In genomic region chr6:44257007-44257752, GRCh38 we compare ENCODE assay signal across 8 cellular contexts. TPM values are rescaled to one million over a fixed set of nuclear protein-coding genes. Genes with fewer than 3 reads are reported as not detected.
A peak's percentile ranks its signal among the peaks of the same experiment; 100 is the strongest.
DNase-seq lines count a peak whose midpoint lies in the region; ATAC-seq, FAIRE-seq and TF ChIP-seq lines count a peak whose summit lies in the region.

Gene SLC35B2, minus strand, starts transcription at chr6:44257528. Its CDS starts 118 bp downstream, at chr6:44257410.

- peaks cover 85% of the 10 kb centered on the region for H3K79me2 ChIP-seq in GM12878 (ENCODE audit: control insufficient read depth, insufficient read depth, low read length)

- peak within 1 kb of the TSS; percentile 87 for H3K4me3 Mint-ChIP-seq in T-helper 1 cell treated with Interleukin-12 subunit alpha and Interleukin-12 subunit beta and Interleukin-4 antibody, amounts not matched to agents 30 μg/mL and 1 μg/mL, for 36 hours

- H3K4me1 ChIP-seq in GM12878 (ENCODE audit: control insufficient read depth, insufficient read depth, low read length): peaks cover 61% of the 10 kb centered on the region
- H3K4me1 ChIP-seq in rectal smooth muscle tissue (ENCODE audit: control insufficient read depth, insufficient read depth, low read length): peaks cover 6% of the 10 kb centered on the region

- peak within 1 kb of the TSS; percentile 70 for H2AFZ ChIP-seq in GM12878 (ENCODE audit: control insufficient read depth, low read depth, low read length)

- CTCF ChIA-PET in GM12878 (lab: Yijun Ruan, JAX): interaction anchor here (1.0 to 5.0 kb wide), 14 partner anchors 10 to 161 kb away, joined by 3 to 45 read pairs (median 6); partner anchors contain the start of gene HSP90AB1

- no peaks in the 10 kb centered on the region for H3K9me3 Mint-ChIP-seq in T-helper 1 cell treated with Interleukin-12 subunit alpha and Interleukin-12 subunit beta and Interleukin-4 antibody, amounts not matched to agents 30 μg/mL and 1 μg/mL, for 36 hours

- in situ Hi-C loops in GM12878 (cut with MboI): no loop called here

- ATAC-seq in GM12878 (peak; percentile 54), HG03469 (IDR thresholded peaks at IDR 0.05; ENCODE audit: unreplicated experiment) (no peak)

- TF ChIP-seq RAD21 in GM12878 (IDR thresholded peaks at IDR 0.05; ENCODE audit: insufficient read depth, low read depth, low read length): peak; percentile 49

- peaks cover 51% of the 10 kb centered on the region for H3K4me1 Mint-ChIP-seq in T-helper 1 cell treated with Interleukin-12 subunit alpha and Interleukin-12 subunit beta and Interleukin-4 antibody, amounts not matched to agents 30 μg/mL and 1 μg/mL, for 36 hours (ENCODE audit: low read depth)

- peak within 1 kb of the TSS; percentile 86 for H3K27ac Mint-ChIP-seq in T-helper 1 cell treated with Interleukin-12 subunit alpha and Interleukin-12 subunit beta and Interleukin-4 antibody, amounts not matched to agents 30 μg/mL and 1 μg/mL, for 36 hours

- H4K20me1 ChIP-seq in GM12878 (ENCODE audit: control insufficient read depth, insufficient read depth): peaks cover 4% of the 10 kb centered on the region; the same call in 1 of the 2 replicates

- H3K4me3 ChIP-seq in H7 (ENCODE audit: insufficient read depth, low read depth, low read length): peak within 1 kb of the TSS; percentile 70
- H3K4me3 ChIP-seq in MG63: peak within 1 kb of the TSS; percentile 96
- peak within 1 kb of the TSS; percentile 77 for H3K4me3 ChIP-seq in GM12878
- H3K4me3 ChIP-seq in rectal smooth muscle tissue (ENCODE audit: low read length): peak within 1 kb of the TSS; percentile 80

- H3K27me3 Mint-ChIP-seq in T-helper 1 cell treated with Interleukin-12 subunit alpha and Interleukin-12 subunit beta and Interleukin-4 antibody, amounts not matched to agents 30 μg/mL and 1 μg/mL, for 36 hours (ENCODE audit: low read depth): no peaks in the 10 kb centered on the region

- peak; percentile 53 to 69 (median 54); a peak in 5 of 6 replicates for TF ChIP-seq CTCF in GM12878 (IDR thresholded peaks at IDR 0.05 in 2 of 3, conservative IDR thresholded peaks at IDR 0.05 in 1 of 3; ENCODE audit: control insufficient read depth in 2 of 3, extremely low read depth in 1 of 3, insufficient read depth in 1 of 3, low read depth in 3 of 3, low read length in 3 of 3)

- DNase-seq in H7 (peak; percentile 97), MG63 (peak; percentile 98), GM12878 (ENCODE audit: low read depth, low spot score) (no peak), hippocampal formation (lab: John Stamatoyannopoulos, UW) (peak; percentile 90 to 91)

- H3K9me3 ChIP-seq in MG63 (no peaks in the 10 kb centered on the region), GM12878 (replicated peaks; ENCODE audit: control insufficient read depth, insufficient read depth, low read length) (no peaks in the 10 kb centered on the region)

- H3K27me3 ChIP-seq in H7 (ENCODE audit: control insufficient read depth, insufficient read depth, low read length) (no peaks in the 10 kb centered on the region), MG63 (no peaks in the 10 kb centered on the region), GM12878 (replicated peaks in 1 of 2; ENCODE audit: control insufficient read depth in 2 of 2, insufficient read depth in 2 of 2, low read length in 1 of 2) (no peaks in the 10 kb centered on the region), rectal smooth muscle tissue (ENCODE audit: control insufficient read depth, insufficient read depth, low read length) (no peaks in the 10 kb centered on the region)

- H3K36me3 ChIP-seq in H7 (replicated peaks; ENCODE audit: control insufficient read depth, insufficient read depth, low read length) (peaks cover 36% of the 10 kb centered on the region), MG63 (peaks cover 72% of the 10 kb centered on the region), GM12878 (ENCODE audit: control insufficient read depth in 2 of 2, insufficient read depth in 2 of 2, low read length in 1 of 2) (peaks cover 32 to 41% of the 10 kb centered on the region in 2 experiments), rectal smooth muscle tissue (ENCODE audit: control insufficient read depth, insufficient read depth, low read length) (peaks cover 34% of the 10 kb centered on the region)

- H3K4me2 ChIP-seq in GM12878 (ENCODE audit: control insufficient read depth, insufficient read depth): peak within 1 kb of the TSS; percentile 98

- H3K9ac ChIP-seq in GM12878 (ENCODE audit: control insufficient read depth, insufficient read depth, low read length) (peak within 1 kb of the TSS; percentile 90), rectal smooth muscle tissue (ENCODE audit: low read length) (peak within 1 kb of the TSS; percentile 69)

- peaks cover 68% of the 10 kb centered on the region for H3K36me3 Mint-ChIP-seq in T-helper 1 cell treated with Interleukin-12 subunit alpha and Interleukin-12 subunit beta and Interleukin-4 antibody, amounts not matched to agents 30 μg/mL and 1 μg/mL, for 36 hours (ENCODE audit: low read depth)

- no peak for TF ChIP-seq EP300 in GM12878 (IDR thresholded peaks at IDR 0.05; ENCODE audit: borderline replicate concordance in 1 of 2, control insufficient read depth in 1 of 2, low read depth in 2 of 2, low read length in 2 of 2)

- POLR2A ChIA-PET in GM12878 (lab: Charles Lee): interaction anchor here (1.0 to 10.7 kb wide), 5 partner anchors 6 to 38 kb away, joined by 3 to 131 read pairs (median 8); partner anchors contain the start of gene HSP90AB1

- H3K27ac ChIP-seq in GM12878 (ENCODE audit: control insufficient read depth, insufficient read depth): peak within 1 kb of the TSS; percentile 99
- peak within 1 kb of the TSS; percentile 75 for H3K27ac ChIP-seq in rectal smooth muscle tissue (ENCODE audit: low read depth, low read length)

- intact Hi-C loops in GM12878 (cut with micrococcal nuclease; ENCODE audit: unreplicated experiment): no loop called here

- RAD21 ChIA-PET in GM12878 (lab: Charles Lee; ENCODE audit: unreplicated experiment): interaction anchor here (0.8 to 4.8 kb wide), 8 partner anchors 8 to 176 kb away, joined by 3 to 28 read pairs (median 4); partner anchors contain the start of genes HSP90AB1, NFKBIE and SLC29A1

- WGBS in GM12878 (ENCODE audit: insufficient coverage, insufficient replicate concordance, low lambda C conversion rate, missing lambda C conversion rate): 1% methylated on average over 48 of the region's 80 CpGs

- SMC1A ChIA-PET in GM12878 (lab: Charles Lee; ENCODE audit: uncharacterized antibody, unreplicated experiment): interaction anchor here (0.7 to 3.1 kb wide), 9 partner anchors 10 to 161 kb away, joined by 3 to 25 read pairs (median 3); partner anchors contain the start of gene HSP90AB1

- FAIRE-seq in GM12878 (lab: Jason Lieb, UNC): no peak

- no TSS peak for BruUV-seq in GM12878 (replicated peaks; lab: Mats Ljungman, UMichigan)

- TF ChIP-seq POLR2A in GM10847 (IDR thresholded peaks at IDR 0.05; ENCODE audit: extremely low read depth, insufficient read length): peak; percentile 40
- no peak for TF ChIP-seq POLR2A in GM12878 (IDR thresholded peaks at IDR 0.05; ENCODE audit: low read depth, low read length)

TF ChIP-seq in GM12878, 131 proteins besides CTCF, POLR2A, EP300 and RAD21 (continues in another document):
- TF ChIP-seq SUZ12 (IDR thresholded peaks at IDR 0.05; ENCODE audit: unreplicated experiment): no peak
- TF ChIP-seq ZNF217 (IDR thresholded peaks at IDR 0.05): 0 out of 2 replicates have a peak, but pooled peaks have one; percentile 61
- TF ChIP-seq RELB (IDR thresholded peaks at IDR 0.05; ENCODE audit: low read depth): no peak; the same call in 1 of the 2 replicates
- no peak for TF ChIP-seq HDAC2 (IDR thresholded peaks at IDR 0.05)
- peak; percentile 14; the same call in 1 of the 2 replicates for TF ChIP-seq RFX5 (IDR thresholded peaks at IDR 0.05; ENCODE audit: low read depth, low read length)
- 0 out of 2 replicates have a peak, but pooled peaks have one; percentile 29 for TF ChIP-seq BMI1 (IDR thresholded peaks at IDR 0.05; ENCODE audit: borderline replicate concordance)
- TF ChIP-seq ZNF622 (IDR thresholded peaks at IDR 0.05): no peak
- TF ChIP-seq ZNF384 (IDR thresholded peaks at IDR 0.05; ENCODE audit: borderline replicate concordance, low read depth, low read length): no peak
- peak; percentile 73 for TF ChIP-seq HDAC6 (IDR thresholded peaks at IDR 0.05; ENCODE audit: unreplicated experiment)
- TF ChIP-seq GABPA (IDR thresholded peaks at IDR 0.05; ENCODE audit: low read depth): no peak
- TF ChIP-seq KAT2A (conservative IDR thresholded peaks at IDR 0.05; ENCODE audit: control insufficient read depth, low read depth, low read length): no peak

RNA-seq across cellular contexts. Expression of gene SLC35B2, which starts in this region (rescaled TPM):
- 27.2 and 28.7 TPM in 2 replicates for total RNA-seq in H7 (2014; rRNA removed; shearing (Covaris generic))
- total RNA-seq in MG63 (2014; rRNA removed; shearing (Covaris generic); ENCODE audit: low replicate concordance): 386 and 631 TPM in 2 replicates
- 34.4 and 37.1 TPM in 2 replicates for total RNA-seq in GM12878 (2013; cell fraction: nucleolus; rRNA removed)
- total RNA-seq in GM12878 (2014; rRNA removed): 34.1 and 35.1 TPM in 2 replicates
- total RNA-seq in GM12878 (2014; rRNA removed; fragmentation: Illumina TruSeq; extraction: Trizol): 24.3 and 25.1 TPM in 2 replicates
- total RNA-seq in GM12878 (2021): 33.5 and 35.8 TPM in 2 replicates
- polyA plus RNA-seq in GM12878 (2011; ENCODE audit: low read depth): 23.1 TPM
- polyA plus RNA-seq in GM12878 (2011; rRNA removed): 19.7 and 32.2 TPM in 2 replicates
- 48.8 and 53.9 TPM in 2 replicates for polyA plus RNA-seq in GM12878 (2011; cell fraction: cytosol; rRNA removed)
- polyA plus RNA-seq in GM12878 (2011; cell fraction: nucleus; rRNA removed): 89.8 and 144 TPM in 2 replicates
- 38.5 and 38.9 TPM in 2 replicates for polyA plus RNA-seq in GM12878 (2012)
- polyA plus RNA-seq in GM12878 (2014; fragmentation: Illumina TruSeq; extraction: Trizol): 23.9 and 35.2 TPM in 2 replicates
- polyA plus RNA-seq in GM12878 (2014; fragmentation: Nextera tagmentation; extraction: Ambion mirVana): 10 to 100 TPM; 11.3 to 14.9 TPM
- 45.2 and 45.4 TPM in 2 replicates for polyA plus RNA-seq in GM12878 (2014; rRNA removed)
- polyA plus RNA-seq in GM12878 (2016; fragmentation: Nextera tagmentation; extraction: Ambion mirVana): 10 to 100 TPM; 39.5 to 40.8 TPM
- polyA minus RNA-seq in GM12878 (2011; rRNA and poly(A)+ RNA removed): 17.3 and 33.3 TPM in 2 replicates
- polyA minus RNA-seq in GM12878 (2011; cell fraction: cytosol; rRNA and poly(A)+ RNA removed): 5.2 and 7.0 TPM in 2 replicates
- polyA minus RNA-seq in GM12878 (2011; cell fraction: nucleus; rRNA and poly(A)+ RNA removed): 19.7 and 27.3 TPM in 2 replicates

Comparison
In these comparisons a context has a peak if more than half of its experiments do, and no peak if none do; other contexts are left out.
1. RNA of gene SLC35B2 (total RNA-seq): 386 to 631 TPM in MG63; 24.3 to 37.1 TPM in GM12878 and 27.2 to 28.7 TPM in H7; every median in the first group is over 10 times any median in the second.
2. Peak in every context shown above with its lines, with median percentiles within 50 percentile points of each other: H3K4me3 ChIP-seq.